ENCODE assay signal across 10 cellular contexts in genomic region chr12:71169286-71169685, GRCh38. TPM values are rescaled to one million over a fixed set of nuclear protein-coding genes. Genes with fewer than 3 reads are reported as not detected.
"Had no signal": no experiment of that assay in that cellular context is flagged by ENCODE, and none has a peak within 500 bp of the region (broad histone marks: within the 10 kb centered on the region; RNA-seq: fewer than 3 reads in every experiment).

No MANE protein-coding gene starts in this region.

- H2AFZ ChIP-seq: GM23248, GM23338 had no signal

- H3K9ac ChIP-seq: GM23248 had no signal

- H3K4me2 ChIP-seq: GM23338 had no signal

- H3K36me3 ChIP-seq: HAP-1 had no signal

- H3K9me3 ChIP-seq: HAP-1 had no signal

- ATAC-seq: GM23338, HCT116 had no signal

- H3K4me3 ChIP-seq: GM23248, GM23338, HAP-1 had no signal

- H3K4me1 ChIP-seq: HAP-1 had no signal

- DNase-seq: GM23248, GOT3, H7, H9, HCEC 1CT, HFFc6 had no signal

RNA-seq across cellular contexts. Expression of gene TSPAN8, which starts 11.5 kb away (rescaled TPM):
- total RNA-seq: GM23248, GM23338, H1, H7, H9, HFFc6 had no signal
